9 cellular contexts compared by ENCODE assay signal in the genomic region with DNA sequence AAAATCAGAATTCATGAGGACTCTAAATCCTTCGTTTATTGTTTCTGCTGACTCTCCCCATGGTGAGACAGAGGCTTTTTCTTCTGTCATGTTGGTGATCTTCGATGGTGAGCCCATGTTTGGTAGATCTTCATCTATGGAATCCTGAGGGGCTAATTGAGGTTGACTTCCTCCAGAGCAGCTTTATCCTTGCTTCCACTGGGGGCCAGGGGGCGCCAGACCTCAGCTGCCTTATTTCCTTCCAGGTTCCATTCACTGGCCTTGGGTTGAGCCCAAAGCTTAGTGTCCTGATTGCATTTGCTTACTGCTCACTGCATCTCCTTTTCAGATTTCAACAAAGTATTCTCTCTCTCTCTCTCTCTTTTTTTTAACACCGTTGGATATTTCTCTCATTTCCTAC.
A peak's percentile ranks its signal among the peaks of the same experiment; 100 is the strongest.
DNase-seq lines count a peak whose midpoint lies in the region; ATAC-seq and TF ChIP-seq lines count a peak whose summit lies in the region.
"Had no signal": no experiment of that assay in that cellular context is flagged by ENCODE, and none has a peak within 500 bp of the region (broad histone marks: within the 10 kb centered on the region; RNA-seq: fewer than 3 reads in every experiment).

No MANE protein-coding gene starts in this region.

- no peak overlapping the region for H3K9ac ChIP-seq in DND-41 (ENCODE audit: low read depth, low read length)

- no peak overlapping the region for H3K27ac ChIP-seq in DND-41 (ENCODE audit: low read length)
- H3K27ac ChIP-seq: epithelial cell of prostate had no signal

- H3K4me1 ChIP-seq in DND-41 (ENCODE audit: insufficient read depth, low read length): no peaks in the 10 kb centered on the region

- no peak overlapping the region for H3K4me2 ChIP-seq in DND-41 (ENCODE audit: insufficient read depth, low read length)

- no peaks in the 10 kb centered on the region for H3K79me2 ChIP-seq in DND-41 (ENCODE audit: insufficient read depth, low read length)

- DNase-seq in DND-41 (peak; percentile 31), HT-29 (ENCODE audit: low spot score) (peak; percentile 59), iPS-NIHi11 (ENCODE audit: low spot score) (peak; percentile 56)
- DNase-seq in activated T-cell treated with anti-CD3 and anti-CD28 coated beads, Interleukin-2, amount 50 U/mL, for 1 hour: peak; percentile 20

- TF ChIP-seq CTCF in DND-41 (IDR thresholded peaks at IDR 0.05; ENCODE audit: borderline replicate concordance, extremely low read depth, low read length, poor library complexity, severe bottlenecking): peak; percentile 60

- no peaks in the 10 kb centered on the region for H4K20me1 ChIP-seq in DND-41 (ENCODE audit: insufficient read depth, low read length)

- H3K9me3 ChIP-seq in DND-41 (ENCODE audit: insufficient read depth, low read length, severe bottlenecking): no peaks in the 10 kb centered on the region

- ATAC-seq in DND-41 (ENCODE audit: insufficient read depth, low read depth) (peak; percentile 58; the same call in 1 of the 3 replicates), GM18519 (IDR thresholded peaks at IDR 0.05; ENCODE audit: low FRiP score, unreplicated experiment) (no peak), HG02759 (IDR thresholded peaks at IDR 0.05; ENCODE audit: unreplicated experiment) (no peak), HG02642 (IDR thresholded peaks at IDR 0.05; ENCODE audit: poor library complexity, unreplicated experiment) (no peak), HG02885 (IDR thresholded peaks at IDR 0.05; ENCODE audit: poor library complexity, unreplicated experiment) (no peak)

- no peaks in the 10 kb centered on the region for H3K36me3 ChIP-seq in DND-41 (ENCODE audit: insufficient read depth, low read length)

- no peak overlapping the region for H3K4me3 ChIP-seq in DND-41 (ENCODE audit: low read depth in 1 of 2, low read length in 2 of 2)

- H3K27me3 ChIP-seq in DND-41 (ENCODE audit: insufficient read depth, low read length, poor library complexity): peaks cover 3% of the 10 kb centered on the region

- H2AFZ ChIP-seq in DND-41 (ENCODE audit: low read depth, low read length): no peak overlapping the region
